In the genomic region with DNA sequence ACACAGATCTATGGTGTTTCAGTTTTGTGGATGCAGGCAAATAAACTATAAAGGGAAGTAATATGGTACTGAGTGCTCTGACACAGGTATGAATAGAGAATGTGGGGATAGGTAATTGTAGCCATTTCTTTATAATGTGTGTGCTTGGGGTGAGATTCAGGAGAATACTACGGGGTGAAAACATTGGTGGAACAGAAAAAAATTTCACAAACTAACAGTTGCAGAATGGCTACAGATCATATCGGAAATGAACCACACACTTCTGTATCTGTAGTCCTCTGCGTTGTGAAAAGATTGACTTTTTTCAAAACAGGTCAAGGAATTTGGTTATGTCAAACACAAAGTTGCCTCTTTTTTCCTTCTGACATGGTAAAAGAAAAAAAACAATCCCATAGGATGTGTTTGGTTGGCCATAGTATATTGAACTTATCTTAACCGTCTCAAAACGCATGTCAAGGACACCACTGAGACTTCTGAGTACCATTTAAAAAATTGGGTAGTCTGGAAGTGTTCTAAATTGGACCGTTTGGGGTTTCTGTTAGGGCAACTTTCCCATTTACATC, we compare ENCODE assay signal across 9 cellular contexts. TPM values are rescaled to one million over a fixed set of nuclear protein-coding genes. Genes with fewer than 3 reads are reported as not detected.
A peak's percentile ranks its signal among the peaks of the same experiment; 100 is the strongest.
DNase-seq lines count a peak whose midpoint lies in the region; ATAC-seq and TF ChIP-seq lines count a peak whose summit lies in the region.
"Had no signal": no experiment of that assay in that cellular context is flagged by ENCODE, and none has a peak within 500 bp of the region (broad histone marks: within the 10 kb centered on the region; RNA-seq: fewer than 3 reads in every experiment).

No MANE protein-coding gene starts in this region.

- H2AFZ ChIP-seq in hepatocyte: peak overlapping the region; percentile 82

- no peak overlapping the region for H3K27ac ChIP-seq in hepatocyte

- WGBS in hepatocyte (ENCODE audit: low lambda C conversion rate, missing lambda C conversion rate): 95% methylated on average over 6 of the region's 6 CpGs

- DNase-seq in activated CD8-positive, alpha-beta memory T cell treated with anti-CD3 and anti-CD28 coated beads, Interleukin-2, amount 10 ng/mL, durations not matched to agents 7 days and 5 days: no peak
- DNase-seq in activated CD8-positive, alpha-beta memory T cell treated with anti-CD3 and anti-CD28 coated beads, Interleukin-2, amount 50 U/mL, for 4 hours: no peak
- DNase-seq in T-helper 17 cell (no peak), hepatocyte (ENCODE audit: low spot score) (no peak), GOT3 (lab: John Stamatoyannopoulos, UW) (no peak), NCI-H82 treated with DMSO at 0.1 percent for 48 hours (lab: John Stamatoyannopoulos, UW; ENCODE audit: unreplicated experiment) (no peak), NCI-H524 treated with DMSO at 0.1 percent for 48 hours (lab: John Stamatoyannopoulos, UW) (no peak)
- no peak for DNase-seq in stimulated activated naive B cell treated with anti-CD40 and anti-IgM and Interleukin-4, amounts not matched to agents 10 μg/mL and 1 μg/mL and 100 μg/mL, for 72 hours
- DNase-seq: activated CD4-positive, CD25-positive, alpha-beta regulatory T cell treated with anti-CD3 and anti-CD28 coated beads, Interleukin-2, amount 50 U/mL, for 72 hours had no signal

- peaks cover 16% of the 10 kb centered on the region for H3K36me3 Mint-ChIP-seq in activated CD8-positive, alpha-beta memory T cell treated with anti-CD3 and anti-CD28 coated beads, Interleukin-2, amount 10 ng/mL, durations not matched to agents 7 days and 5 days
- H3K36me3 Mint-ChIP-seq in T-helper 17 cell (ENCODE audit: low read depth): peaks cover 6% of the 10 kb centered on the region
- H3K36me3 Mint-ChIP-seq in stimulated activated naive B cell treated with anti-CD40 and anti-IgM and Interleukin-4, amounts not matched to agents 10 μg/mL and 1 μg/mL and 100 μg/mL, for 72 hours: peaks cover 0 to 10% of the 10 kb centered on the region in 2 donors

- no peak overlapping the region for H3K4me3 ChIP-seq in hepatocyte

- no peak for TF ChIP-seq CTCF in hepatocyte (IDR thresholded peaks at IDR 0.05; ENCODE audit: poor library complexity)

- H3K79me2 ChIP-seq in hepatocyte: peaks cover 34% of the 10 kb centered on the region

- H3K4me1 Mint-ChIP-seq in activated CD8-positive, alpha-beta memory T cell treated with anti-CD3 and anti-CD28 coated beads, Interleukin-2, amount 10 ng/mL, durations not matched to agents 7 days and 5 days: peaks cover 51% of the 10 kb centered on the region
- peaks cover 38% of the 10 kb centered on the region for H3K4me1 Mint-ChIP-seq in T-helper 17 cell
- peaks cover 15 to 37% of the 10 kb centered on the region in 2 donors for H3K4me1 Mint-ChIP-seq in stimulated activated naive B cell treated with anti-CD40 and anti-IgM and Interleukin-4, amounts not matched to agents 10 μg/mL and 1 μg/mL and 100 μg/mL, for 72 hours

- peaks cover 17% of the 10 kb centered on the region for H4K20me1 ChIP-seq in hepatocyte (ENCODE audit: insufficient read depth, poor library complexity, severe bottlenecking)

- H3K9me3 Mint-ChIP-seq in activated CD8-positive, alpha-beta memory T cell treated with anti-CD3 and anti-CD28 coated beads, Interleukin-2, amount 10 ng/mL, durations not matched to agents 7 days and 5 days (ENCODE audit: low read depth): no peaks in the 10 kb centered on the region
- peaks cover 0 to 3% of the 10 kb centered on the region in 2 donors for H3K9me3 Mint-ChIP-seq in stimulated activated naive B cell treated with anti-CD40 and anti-IgM and Interleukin-4, amounts not matched to agents 10 μg/mL and 1 μg/mL and 100 μg/mL, for 72 hours

- H3K4me2 ChIP-seq in hepatocyte: peak overlapping the region; percentile 78

- CTCF ChIA-PET in activated CD8-positive, alpha-beta memory T cell treated with anti-CD3 and anti-CD28 coated beads, Interleukin-2, amount 10 ng/mL, durations not matched to agents 7 days and 5 days (lab: Charles Lee): interaction anchor here (0.6 to 3.8 kb wide), 4 partner anchors 9 to 366 kb away, joined by 3 to 40 read pairs (median 4); a partner anchor contains a TSS

- H3K9me3 ChIP-seq in T-helper 17 cell (ENCODE audit: control insufficient read depth, low read length, poor library complexity, severe bottlenecking): no peaks in the 10 kb centered on the region
- H3K9me3 ChIP-seq in hepatocyte (ENCODE audit: low read depth): no peaks in the 10 kb centered on the region

- no peaks in the 10 kb centered on the region for H3K27me3 ChIP-seq in hepatocyte

- H3K27ac Mint-ChIP-seq in activated CD8-positive, alpha-beta memory T cell treated with anti-CD3 and anti-CD28 coated beads, Interleukin-2, amount 10 ng/mL, durations not matched to agents 7 days and 5 days: peak overlapping the region; percentile 97
- H3K27ac Mint-ChIP-seq in T-helper 17 cell: peak overlapping the region; percentile 96
- peak overlapping the region; percentile 96 for H3K27ac Mint-ChIP-seq in stimulated activated naive B cell treated with anti-CD40 and anti-IgM and Interleukin-4, amounts not matched to agents 10 μg/mL and 1 μg/mL and 100 μg/mL, for 72 hours

- peaks cover 23% of the 10 kb centered on the region for H3K4me1 ChIP-seq in hepatocyte (ENCODE audit: insufficient read depth)

- H3K36me3 ChIP-seq in hepatocyte (replicated peaks; ENCODE audit: insufficient read depth, low read depth): no peaks in the 10 kb centered on the region

- H3K9me2 ChIP-seq in hepatocyte (replicated peaks; ENCODE audit: insufficient read depth): no peaks in the 10 kb centered on the region

- no peaks in the 10 kb centered on the region for H3K27me3 Mint-ChIP-seq in activated CD8-positive, alpha-beta memory T cell treated with anti-CD3 and anti-CD28 coated beads, Interleukin-2, amount 10 ng/mL, durations not matched to agents 7 days and 5 days
- H3K27me3 Mint-ChIP-seq in T-helper 17 cell: peaks cover 5% of the 10 kb centered on the region
- H3K27me3 Mint-ChIP-seq in stimulated activated naive B cell treated with anti-CD40 and anti-IgM and Interleukin-4, amounts not matched to agents 10 μg/mL and 1 μg/mL and 100 μg/mL, for 72 hours: no peaks in the 10 kb centered on the region

- ATAC-seq in activated CD8-positive, alpha-beta memory T cell treated with anti-CD3 and anti-CD28 coated beads, Interleukin-2, amount 10 ng/mL, durations not matched to agents 7 days and 5 days: no peak
- ATAC-seq in T-helper 17 cell: no peak
- ATAC-seq in stimulated activated naive B cell treated with anti-CD40 and anti-IgM and Interleukin-4, amounts not matched to agents 10 μg/mL and 1 μg/mL and 100 μg/mL, for 72 hours (replicated peaks): no peak

- peak overlapping the region; percentile 96 for H3K4me3 Mint-ChIP-seq in activated CD8-positive, alpha-beta memory T cell treated with anti-CD3 and anti-CD28 coated beads, Interleukin-2, amount 10 ng/mL, durations not matched to agents 7 days and 5 days
- H3K4me3 Mint-ChIP-seq in T-helper 17 cell: peak overlapping the region; percentile 97
- peak overlapping the region; percentile 90 to 95 for H3K4me3 Mint-ChIP-seq in stimulated activated naive B cell treated with anti-CD40 and anti-IgM and Interleukin-4, amounts not matched to agents 10 μg/mL and 1 μg/mL and 100 μg/mL, for 72 hours

RNA-seq across cellular contexts. Expression of a gene that starts 1.1 kb away (rescaled TPM):
- total RNA-seq in activated CD8-positive, alpha-beta memory T cell treated with anti-CD3 and anti-CD28 coated beads, Interleukin-2, amount 10 ng/mL, durations not matched to agents 7 days and 5 days: 10 to 100 TPM; 55.6 to 63.3 TPM
- total RNA-seq in T-helper 17 cell: 10 to 100 TPM; 73.2 to 84.9 TPM
- 32.4 and 34.4 TPM in 2 replicates for total RNA-seq in hepatocyte
- 29.5 and 33.9 TPM in 2 replicates for polyA plus RNA-seq in hepatocyte

RNA-seq across cellular contexts. Expression of a gene that starts 15.5 kb away (rescaled TPM):
- total RNA-seq in activated CD8-positive, alpha-beta memory T cell treated with anti-CD3 and anti-CD28 coated beads, Interleukin-2, amount 10 ng/mL, durations not matched to agents 7 days and 5 days: 10 to 100 TPM; 22.3 to 37.6 TPM
- total RNA-seq in T-helper 17 cell (1 to 10 TPM; 7.0 to 7.8 TPM), hepatocyte (7.8 and 20.4 TPM in 2 replicates)
- 41.0 and 44.5 TPM in 2 replicates for polyA plus RNA-seq in hepatocyte
